Comparison of ENCODE assay signal across 8 cellular contexts in genomic region chr16:77169650-77170236, GRCh38. TPM values are rescaled to one million over a fixed set of nuclear protein-coding genes. Genes with fewer than 3 reads are reported as not detected.
DNase-seq lines count a peak whose midpoint lies in the region; ATAC-seq and TF ChIP-seq lines count a peak whose summit lies in the region.

No MANE protein-coding gene starts in this region.

- peak; percentile 69 for DNase-seq in DMS53 (lab: John Stamatoyannopoulos, UW)
- DNase-seq in HT-29 (ENCODE audit: low spot score) = peak; percentile 55
- peak in 1 of 2 experiments; percentile 37 for DNase-seq in PC-9
- peak; percentile 34 to 60 (median 54) for DNase-seq in body of pancreas
- DNase-seq in medulla oblongata (ENCODE audit: extremely low spot score) = peak; percentile 42
- DNase-seq in GDM1 (lab: John Stamatoyannopoulos, UW) = no peak
- DNase-seq in GF-D8 (lab: John Stamatoyannopoulos, UW) = no peak

- H3K9me3 ChIP-seq in PC-9 (ENCODE audit: insufficient read depth, low read depth) (no peaks in the 10 kb centered on the region), body of pancreas (no peaks in the 10 kb centered on the region)

- ATAC-seq in GM19328 (IDR thresholded peaks at IDR 0.05; ENCODE audit: unreplicated experiment) (peak; percentile 79), body of pancreas (no peak)

- TF ChIP-seq POLR2A in body of pancreas (IDR thresholded peaks at IDR 0.05) = no peak

- 11 to 20% methylated on average over 6 of the region's 6 CpGs for WGBS in body of pancreas, 2 donors

- no peaks in the 10 kb centered on the region for H3F3A ChIP-seq in PC-9 (ENCODE audit: insufficient read depth, low read depth)

- H2AFZ ChIP-seq in PC-9 = no peak overlapping the region

- no peaks in the 10 kb centered on the region for H4K20me1 ChIP-seq in PC-9 (ENCODE audit: insufficient read depth)

- POLR2A ChIA-PET in PC-9 (lab: Charles Lee; ENCODE audit: unreplicated experiment) = interaction anchor here (0.6 kb wide), 1 partner anchor 496 kb away, joined by 3 read pairs; no protein-coding TSS in a partner anchor

- intact Hi-C loops in PC-9 (cut with micrococcal nuclease; ENCODE audit: unreplicated experiment) (loop anchor here (10.0 kb wide), 2 partner anchors 515 to 1975 kb away; no protein-coding TSS in a partner anchor), body of pancreas (cut with DNase I) (loop anchor here (5.0 kb wide), 1 partner anchor 1382 kb away; no protein-coding TSS in a partner anchor)

- H3K4me2 ChIP-seq in PC-9 = no peak overlapping the region

- CTCF ChIA-PET in PC-9 (lab: Charles Lee) = no interaction called here

- H3K4me3 ChIP-seq in PC-9 = no peak overlapping the region
- H3K4me3 ChIP-seq in body of pancreas = no peak overlapping the region

- peak; percentile 74 for TF ChIP-seq CTCF in PC-9 (conservative IDR thresholded peaks at IDR 0.05)
- peak in 6 of 7 experiments; percentile 33 to 52 (median 46) for TF ChIP-seq CTCF in body of pancreas (IDR thresholded peaks at IDR 0.05)

- H3K27ac ChIP-seq in PC-9 (no peak overlapping the region), body of pancreas (no peak overlapping the region)

- no peaks in the 10 kb centered on the region for H3K9me2 ChIP-seq in PC-9 (ENCODE audit: insufficient read depth)

- H3K4me1 ChIP-seq in PC-9 (replicated peaks; ENCODE audit: insufficient read depth) = no peaks in the 10 kb centered on the region
- no peaks in the 10 kb centered on the region for H3K4me1 ChIP-seq in body of pancreas

- H3K36me3 ChIP-seq in PC-9 (ENCODE audit: low read depth) (no peaks in the 10 kb centered on the region), body of pancreas (replicated peaks in 1 of 2; ENCODE audit: insufficient read depth in 1 of 2, low read depth in 2 of 2) (no peaks in the 10 kb centered on the region)

- no TSS peak for BruUV-seq in PC-9 (replicated peaks; lab: Mats Ljungman, UMichigan)

- H3K79me2 ChIP-seq in PC-9 (ENCODE audit: low read depth) = no peaks in the 10 kb centered on the region

- H3K27me3 ChIP-seq in PC-9 (ENCODE audit: insufficient read depth, low read depth) (peaks cover 42% of the 10 kb centered on the region), body of pancreas (no peaks in the 10 kb centered on the region)

RNA-seq across cellular contexts. Expression of gene MON1B, which starts 21.2 kb away (rescaled TPM):
- total RNA-seq in HT-29 (2014; rRNA removed; shearing (Covaris generic)) = 21.5 and 25.9 TPM in 2 replicates
- total RNA-seq in PC-9 (2021) = 57.2 and 57.5 TPM in 2 replicates
- total RNA-seq in body of pancreas = 10 to 100 TPM; 15.6 to 22.4 TPM

RNA-seq across cellular contexts. Expression of gene SYCE1L, which starts 29.5 kb away (rescaled TPM):
- 0.91 TPM in 1 of 2 replicates, not detected in the other for total RNA-seq in HT-29 (2014; rRNA removed; shearing (Covaris generic))
- total RNA-seq in PC-9 (2021) = 6.2 and 17.9 TPM in 2 replicates
- total RNA-seq in body of pancreas = 1 to 10 TPM in 1 of 2 donors, not detected in 1; 1.0 TPM

Comparison
In these comparisons a context has a peak if more than half of its experiments do, and no peak if none do; other contexts are left out.
1. DNase-seq: peak in DMS53 (single experiment), HT-29 (single experiment), body of pancreas (4 of 4) and medulla oblongata (single experiment); none in GDM1 (single experiment) and GF-D8 (single experiment).